In genomic region chr19:56314018-56314583, GRCh38 we compare ENCODE assay signal across 8 cellular contexts.
A peak's percentile ranks its signal among the peaks of the same experiment; 100 is the strongest.
DNase-seq lines count a peak whose midpoint lies in the region; ATAC-seq lines count a peak whose summit lies in the region.

No MANE protein-coding gene starts in this region.

- no peaks in the 10 kb centered on the region for H3K9me3 ChIP-seq in iPS-18a (ENCODE audit: control insufficient read depth, low read depth, low read length)

- peaks cover 5% of the 10 kb centered on the region for H3K9me3 Mint-ChIP-seq in activated naive CD8-positive, alpha-beta T cell (ENCODE audit: low read depth)
- peaks cover 0 to 4% of the 10 kb centered on the region in 2 donors for H3K9me3 Mint-ChIP-seq in stimulated activated naive CD8-positive, alpha-beta T cell treated with anti-CD3 and anti-CD28 coated beads, Interleukin-15, amount 100 ng/mL, for 72 hours

- no peaks in the 10 kb centered on the region for H3K36me3 ChIP-seq in iPS-18a (ENCODE audit: control insufficient read depth, low read depth, low read length)

- peaks cover 13% of the 10 kb centered on the region for H3K36me3 Mint-ChIP-seq in activated naive CD8-positive, alpha-beta T cell

- peak overlapping the region; percentile 87 for H3K9ac ChIP-seq in iPS-18a (ENCODE audit: low read length)

- peak overlapping the region; percentile 89 for H3K27ac ChIP-seq in iPS-18a (ENCODE audit: low read length)

- H3K4me1 Mint-ChIP-seq in activated naive CD8-positive, alpha-beta T cell (ENCODE audit: low read depth): peaks cover 28% of the 10 kb centered on the region
- peaks cover 42% of the 10 kb centered on the region for H3K4me1 Mint-ChIP-seq in stimulated activated naive CD8-positive, alpha-beta T cell treated with anti-CD3 and anti-CD28 coated beads, Interleukin-15, amount 100 ng/mL, for 72 hours

- DNase-seq in SHP77 (lab: John Stamatoyannopoulos, UW): peak; percentile 23 to 34
- no peak for DNase-seq in SHP77 treated with DMSO at 0.1 percent for 48 hours (lab: John Stamatoyannopoulos, UW)
- peak; percentile 2 for DNase-seq in HS-5 (ENCODE audit: low read depth)
- DNase-seq in stimulated activated naive CD8-positive, alpha-beta T cell treated with anti-CD3 and anti-CD28 coated beads, Interleukin-15, amount 100 ng/mL, for 72 hours: peak; percentile 1 to 41
- DNase-seq in OCI-M2 (lab: John Stamatoyannopoulos, UW; ENCODE audit: unreplicated experiment): no peak
- DNase-seq in superior temporal gyrus (ENCODE audit: extremely low spot score): no peak

- peak overlapping the region; percentile 98 for H3K4me3 Mint-ChIP-seq in activated naive CD8-positive, alpha-beta T cell
- peak overlapping the region; percentile 91 for H3K4me3 Mint-ChIP-seq in stimulated activated naive CD8-positive, alpha-beta T cell treated with anti-CD3 and anti-CD28 coated beads, Interleukin-15, amount 100 ng/mL, for 72 hours

- ATAC-seq in stimulated activated naive CD8-positive, alpha-beta T cell treated with anti-CD3 and anti-CD28 coated beads, Interleukin-15, amount 100 ng/mL, for 72 hours: no peak

- H3K27ac Mint-ChIP-seq in activated naive CD8-positive, alpha-beta T cell: peak overlapping the region; percentile 100
- H3K27ac Mint-ChIP-seq in stimulated activated naive CD8-positive, alpha-beta T cell treated with anti-CD3 and anti-CD28 coated beads, Interleukin-15, amount 100 ng/mL, for 72 hours: peak overlapping the region; percentile 99 to 100

- no peaks in the 10 kb centered on the region for H3K27me3 ChIP-seq in iPS-18a (ENCODE audit: control insufficient read depth, insufficient read depth, low read length)

- H3K4me3 ChIP-seq in iPS-18a (ENCODE audit: low read length): peak overlapping the region; percentile 91

- peaks cover 6% of the 10 kb centered on the region for H3K4me1 ChIP-seq in iPS-18a (ENCODE audit: control insufficient read depth, low read depth, low read length)

- no peaks in the 10 kb centered on the region for H3K27me3 Mint-ChIP-seq in activated naive CD8-positive, alpha-beta T cell
- no peaks in the 10 kb centered on the region for H3K27me3 Mint-ChIP-seq in stimulated activated naive CD8-positive, alpha-beta T cell treated with anti-CD3 and anti-CD28 coated beads, Interleukin-15, amount 100 ng/mL, for 72 hours

Comparison
In these comparisons a context has a peak if more than half of its experiments do, and no peak if none do; other contexts are left out.
1. DNase-seq: peak in SHP77 (2 of 2), HS-5 (single experiment) and stimulated activated naive CD8-positive, alpha-beta T cell treated with anti-CD3 and anti-CD28 coated beads, Interleukin-15, amount 100 ng/mL, for 72 hours (2 of 2); none in SHP77 treated with DMSO at 0.1 percent for 48 hours (single experiment), OCI-M2 (single experiment) and superior temporal gyrus (single experiment).